ENCODE assay signal across 9 cellular contexts in genomic region chr5:14675309-14675708, GRCh38. TPM values are rescaled to one million over a fixed set of nuclear protein-coding genes. Genes with fewer than 3 reads are reported as not detected.
DNase-seq lines count a peak whose midpoint lies in the region; ATAC-seq lines count a peak whose summit lies in the region.
"Had no signal": no experiment of that assay in that cellular context is flagged by ENCODE, and none has a peak within 500 bp of the region (broad histone marks: within the 10 kb centered on the region; RNA-seq: fewer than 3 reads in every experiment).

No MANE protein-coding gene starts in this region.

- H3K9me3 Mint-ChIP-seq in activated T-cell treated with anti-CD3 and anti-CD28 coated beads, Interleukin-2, amount 50 U/mL, for 4 hours, result no peaks in the 10 kb centered on the region
- no peaks in the 10 kb centered on the region for H3K9me3 Mint-ChIP-seq in central memory CD8-positive, alpha-beta T cell
- no peaks in the 10 kb centered on the region for H3K9me3 Mint-ChIP-seq in stimulated activated naive CD8-positive, alpha-beta T cell treated with anti-CD3 and anti-CD28 coated beads, Interleukin-15, amount 100 ng/mL, for 72 hours

- peak overlapping the region; percentile 95 for H3K27ac Mint-ChIP-seq in central memory CD8-positive, alpha-beta T cell (ENCODE audit: low read depth)
- H3K27ac Mint-ChIP-seq in stimulated activated naive CD8-positive, alpha-beta T cell treated with anti-CD3 and anti-CD28 coated beads, Interleukin-15, amount 100 ng/mL, for 72 hours, result peak overlapping the region; percentile 55 to 67

- H3K4me3 Mint-ChIP-seq in activated T-cell treated with anti-CD3 and anti-CD28 coated beads, Interleukin-2, amount 50 U/mL, for 4 hours, result peak overlapping the region; percentile 19
- peak overlapping the region; percentile 76 for H3K4me3 Mint-ChIP-seq in central memory CD8-positive, alpha-beta T cell
- H3K4me3 Mint-ChIP-seq in stimulated activated naive CD8-positive, alpha-beta T cell treated with anti-CD3 and anti-CD28 coated beads, Interleukin-15, amount 100 ng/mL, for 72 hours, result peak overlapping the region; percentile 74 to 77

- ATAC-seq in activated T-cell treated with anti-CD3 and anti-CD28 coated beads, Interleukin-2, amount 50 U/mL, for 4 hours, result peak; percentile 43 to 59
- peak; percentile 2 for ATAC-seq in HG03342 (IDR thresholded peaks at IDR 0.05; ENCODE audit: unreplicated experiment)
- ATAC-seq in central memory CD8-positive, alpha-beta T cell (replicated peaks; ENCODE audit: extremely low read depth, poor library complexity, severe bottlenecking), result no peak
- ATAC-seq in stimulated activated naive CD8-positive, alpha-beta T cell treated with anti-CD3 and anti-CD28 coated beads, Interleukin-15, amount 100 ng/mL, for 72 hours, result peak; percentile 11
- ATAC-seq: HepG2 had no signal

- H3K4me1 Mint-ChIP-seq in activated T-cell treated with anti-CD3 and anti-CD28 coated beads, Interleukin-2, amount 50 U/mL, for 4 hours (ENCODE audit: low read depth), result peaks cover 73% of the 10 kb centered on the region
- peaks cover 79% of the 10 kb centered on the region for H3K4me1 Mint-ChIP-seq in central memory CD8-positive, alpha-beta T cell
- peaks cover 81% of the 10 kb centered on the region for H3K4me1 Mint-ChIP-seq in stimulated activated naive CD8-positive, alpha-beta T cell treated with anti-CD3 and anti-CD28 coated beads, Interleukin-15, amount 100 ng/mL, for 72 hours

- DNase-seq in activated T-cell treated with anti-CD3 and anti-CD28 coated beads, Interleukin-2, amount 50 U/mL, for 4 hours, result no peak
- DNase-seq in activated T-cell treated with anti-CD3 and anti-CD28 coated beads, Interleukin-2, amount 50 U/mL, for 1 hour, result no peak
- no peak for DNase-seq in central memory CD8-positive, alpha-beta T cell (ENCODE audit: low spot score in 2 of 2)
- no peak for DNase-seq in stimulated activated naive CD8-positive, alpha-beta T cell treated with anti-CD3 and anti-CD28 coated beads, Interleukin-15, amount 100 ng/mL, for 72 hours
- no peak for DNase-seq in NCI-H446 treated with DMSO at 0.1 percent for 48 hours (lab: John Stamatoyannopoulos, UW)
- no peak for DNase-seq in SIG-M5 treated with dmso at 0.1 percent for 504 hours (lab: John Stamatoyannopoulos, UW; ENCODE audit: unreplicated experiment)
- no peak for DNase-seq in inferior parietal cortex (ENCODE audit: extremely low spot score)

- no peaks in the 10 kb centered on the region for H3K27me3 Mint-ChIP-seq in activated T-cell treated with anti-CD3 and anti-CD28 coated beads, Interleukin-2, amount 50 U/mL, for 4 hours (ENCODE audit: low read depth)
- no peaks in the 10 kb centered on the region for H3K27me3 Mint-ChIP-seq in central memory CD8-positive, alpha-beta T cell
- H3K27me3 Mint-ChIP-seq in stimulated activated naive CD8-positive, alpha-beta T cell treated with anti-CD3 and anti-CD28 coated beads, Interleukin-15, amount 100 ng/mL, for 72 hours, result no peaks in the 10 kb centered on the region

- H3K36me3 Mint-ChIP-seq in activated T-cell treated with anti-CD3 and anti-CD28 coated beads, Interleukin-2, amount 50 U/mL, for 4 hours (ENCODE audit: insufficient read depth), result peaks cover 21% of the 10 kb centered on the region
- H3K36me3 Mint-ChIP-seq in central memory CD8-positive, alpha-beta T cell (ENCODE audit: insufficient read depth), result peaks cover 41% of the 10 kb centered on the region

RNA-seq across cellular contexts. Expression of gene OTULIN, which starts 10.8 kb away (rescaled TPM):
- 10 to 100 TPM; 46.4 to 64.8 (median 50.1) TPM for total RNA-seq in activated T-cell treated with anti-CD3 and anti-CD28 coated beads, Interleukin-2, amount 50 U/mL, for 4 hours

Comparison
In these comparisons a context has a peak if more than half of its experiments do, and no peak if none do; other contexts are left out.
1. H3K4me3 Mint-ChIP-seq: peak in every context shown above with its lines; median percentile 76 in central memory CD8-positive, alpha-beta T cell; 76 in stimulated activated naive CD8-positive, alpha-beta T cell treated with anti-CD3 and anti-CD28 coated beads, Interleukin-15, amount 100 ng/mL, for 72 hours; 19 in activated T-cell treated with anti-CD3 and anti-CD28 coated beads, Interleukin-2, amount 50 U/mL, for 4 hours.